Comparison of ENCODE assay signal across 8 cellular contexts in the genomic region with DNA sequence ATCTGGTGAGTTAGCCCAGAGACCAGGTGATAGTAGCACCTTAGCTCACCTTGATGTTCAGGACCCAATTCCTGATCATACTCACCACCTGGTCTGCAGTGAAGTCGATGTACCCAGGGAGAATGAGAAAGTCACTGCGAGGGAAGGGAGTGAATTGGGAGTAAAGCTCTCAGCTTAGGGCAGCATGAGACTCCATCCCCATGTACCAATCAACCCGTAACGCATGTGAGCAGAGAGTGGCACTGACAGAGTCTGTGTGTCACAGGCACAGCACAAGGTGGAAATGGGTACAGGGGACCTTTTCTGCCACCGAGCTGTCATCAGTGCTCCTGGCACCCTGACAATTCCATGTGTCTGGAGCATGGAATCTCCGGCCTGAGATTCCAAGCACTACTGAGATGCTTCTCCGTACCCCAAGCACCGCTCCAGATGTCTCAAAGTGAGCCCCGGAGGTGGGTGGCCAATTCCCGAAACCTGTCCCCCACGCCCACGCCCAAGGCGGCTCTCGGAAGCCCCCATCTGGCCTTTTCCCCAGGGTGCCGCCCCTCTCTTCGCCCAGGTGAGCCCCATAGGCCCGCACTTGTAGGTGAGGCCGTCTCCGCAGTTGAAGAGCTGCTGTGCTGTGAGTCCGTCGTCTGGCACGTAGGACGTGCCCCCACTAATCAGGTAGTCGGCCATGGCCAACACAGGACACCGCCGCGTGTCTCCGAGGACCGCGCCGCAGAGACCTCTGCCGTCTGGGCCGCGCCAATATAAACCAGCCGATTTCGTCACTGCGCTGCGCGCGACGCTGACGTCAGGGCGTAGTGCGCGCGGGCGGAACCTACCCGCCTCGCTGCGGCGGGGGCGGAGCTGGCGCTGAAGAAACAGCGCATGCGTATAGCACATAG. TPM values are rescaled to one million over a fixed set of nuclear protein-coding genes. Genes with fewer than 3 reads are reported as not detected.
DNase-seq lines count a peak whose midpoint lies in the region; TF ChIP-seq lines count a peak whose summit lies in the region.

IMPDH2 (minus strand) TSS at position 726 of the 890 bp plus-strand sequence; CDS start at position 678, 48 bp downstream.

- no peaks in the 10 kb centered on the region for H3K27me3 Mint-ChIP-seq in nephron progenitor cell (ENCODE audit: low read depth, poor library complexity)
- no peaks in the 10 kb centered on the region for H3K27me3 Mint-ChIP-seq in stimulated activated naive CD8-positive, alpha-beta T cell treated with anti-CD3 and anti-CD28 coated beads, Interleukin-15, Interleukin-2, amounts not matched to agents 100 ng/mL and 50 ng/mL, for 24 hours

- H3K4me1 Mint-ChIP-seq in nephron progenitor cell, result peaks cover 40% of the 10 kb centered on the region
- H3K4me1 Mint-ChIP-seq in stimulated activated naive CD8-positive, alpha-beta T cell treated with anti-CD3 and anti-CD28 coated beads, Interleukin-15, Interleukin-2, amounts not matched to agents 100 ng/mL and 50 ng/mL, for 24 hours (ENCODE audit: low read depth), result peaks cover 56% of the 10 kb centered on the region

- peak; percentile 92 for DNase-seq in EH (ENCODE audit: low read depth)
- DNase-seq in GOT3 (lab: John Stamatoyannopoulos, UW), result peak; percentile 57
- DNase-seq in LoVo (ENCODE audit: low spot score), result peak; percentile 97
- peak; percentile 89 for DNase-seq in activated T-helper 9 cell treated with anti-CD3 and anti-CD28 coated beads, Interleukin-2, amount 50 U/mL, for 16 hours (ENCODE audit: low read depth)
- peak; percentile 91 for DNase-seq in fibroblast of the aortic adventitia (ENCODE audit: low read depth)
- peak; percentile 93 for DNase-seq in nephron progenitor cell

- peak within 1 kb of the TSS; percentile 96 for H3K27ac Mint-ChIP-seq in nephron progenitor cell
- H3K27ac Mint-ChIP-seq in stimulated activated naive CD8-positive, alpha-beta T cell treated with anti-CD3 and anti-CD28 coated beads, Interleukin-15, Interleukin-2, amounts not matched to agents 100 ng/mL and 50 ng/mL, for 24 hours, result peak within 1 kb of the TSS; percentile 96

- TF ChIP-seq POLR2A in Raji (IDR thresholded peaks at IDR 0.05; ENCODE audit: insufficient read depth, low read depth, low read length), result peak; percentile 100

- peak within 1 kb of the TSS; percentile 95 for H3K4me3 Mint-ChIP-seq in nephron progenitor cell
- H3K4me3 Mint-ChIP-seq in stimulated activated naive CD8-positive, alpha-beta T cell treated with anti-CD3 and anti-CD28 coated beads, Interleukin-15, Interleukin-2, amounts not matched to agents 100 ng/mL and 50 ng/mL, for 24 hours, result peak within 1 kb of the TSS; percentile 98

- H3K36me3 Mint-ChIP-seq in nephron progenitor cell (ENCODE audit: low read depth), result peaks cover 54% of the 10 kb centered on the region
- H3K36me3 Mint-ChIP-seq in stimulated activated naive CD8-positive, alpha-beta T cell treated with anti-CD3 and anti-CD28 coated beads, Interleukin-15, Interleukin-2, amounts not matched to agents 100 ng/mL and 50 ng/mL, for 24 hours (ENCODE audit: low read depth), result peaks cover 71% of the 10 kb centered on the region

- peak within 1 kb of the TSS; percentile 92 for H3K4me3 ChIP-seq in fibroblast of the aortic adventitia (ENCODE audit: low read depth, low read length)

- TF ChIP-seq CTCF in fibroblast of the aortic adventitia (IDR thresholded peaks at IDR 0.05; ENCODE audit: insufficient read depth, low read length), result no peak
- no peak for TF ChIP-seq CTCF in nephron progenitor cell (IDR thresholded peaks at IDR 0.05)

- H3K9me3 Mint-ChIP-seq in nephron progenitor cell, result no peaks in the 10 kb centered on the region
- H3K9me3 Mint-ChIP-seq in stimulated activated naive CD8-positive, alpha-beta T cell treated with anti-CD3 and anti-CD28 coated beads, Interleukin-15, Interleukin-2, amounts not matched to agents 100 ng/mL and 50 ng/mL, for 24 hours, result no peaks in the 10 kb centered on the region

RNA-seq across cellular contexts. Expression of gene IMPDH2, which starts in this region (rescaled TPM):
- total RNA-seq in fibroblast of the aortic adventitia (ENCODE audit: low replicate concordance), result 313 and 402 TPM in 2 replicates

Comparison
In these comparisons a context has a peak if more than half of its experiments do, and no peak if none do; other contexts are left out.
1. Peak in every context shown above with its lines: DNase-seq and H3K4me3 ChIP-seq.